29 cellular contexts compared by ENCODE assay signal in the genomic region with DNA sequence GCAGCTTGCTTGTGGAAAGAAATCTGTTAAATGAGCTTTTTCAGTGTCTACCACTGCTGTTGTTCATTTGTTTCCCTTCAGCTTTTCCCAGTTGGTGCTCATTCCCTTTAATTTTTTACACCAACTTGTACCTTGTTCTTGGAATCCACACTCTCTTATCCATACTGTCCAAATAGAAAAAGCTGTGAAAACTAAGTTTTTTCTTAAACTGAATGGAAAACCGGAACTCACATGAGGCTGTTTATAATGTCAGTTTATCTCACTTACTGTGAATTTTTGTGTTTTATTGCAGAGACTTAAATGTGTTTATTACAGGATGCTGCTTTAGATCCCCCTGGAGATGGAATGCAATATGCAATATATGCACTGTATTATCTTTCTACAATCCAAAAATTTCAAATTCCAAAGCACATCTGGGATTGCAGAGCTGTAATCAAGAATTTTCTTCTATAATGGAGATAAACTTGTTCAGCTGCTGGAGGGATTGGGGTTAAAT.
"Had no signal": no experiment of that assay in that cellular context is flagged by ENCODE, and none has a peak within 500 bp of the region (broad histone marks: within the 10 kb centered on the region; RNA-seq: fewer than 3 reads in every experiment).

No MANE protein-coding gene starts in this region.

- H3K27me3 ChIP-seq: body of pancreas, esophagus squamous epithelium had no signal

- ATAC-seq: activated CD4-positive, CD25-positive, alpha-beta regulatory T cell treated with anti-CD3 and anti-CD28 coated beads, Interleukin-2, amount 50 U/mL, for 24 hours; activated CD8-positive, alpha-beta T cell treated with anti-CD3 and anti-CD28 coated beads for 36 hours; activated T-cell treated with anti-CD3 and anti-CD28 coated beads, Interleukin-2, amount 50 U/mL, for 4 hours; activated T-helper 17 cell treated with anti-CD3 and anti-CD28 coated beads, Interleukin-2, amount 50 U/mL, for 72 hours; body of pancreas; effector memory CD8-positive, alpha-beta T cell; T-helper 17 cell had no signal

- H3K36me3 ChIP-seq: esophagus squamous epithelium, WERI-Rb-1 had no signal

- H3K4me3 ChIP-seq: body of pancreas, esophagus squamous epithelium had no signal

- H3K4me1 ChIP-seq: esophagus squamous epithelium had no signal

- DNase-seq: activated B cell treated with CpG ODN at 0.5 μM for 24 hours; activated CD4-positive, alpha-beta T cell treated with anti-CD3 and anti-CD28 coated beads for 48 hours; activated CD4-positive, alpha-beta T cell treated with anti-CD3 and anti-CD28 coated beads, Interleukin-2, amount 50 U/mL, for 1 hour; activated CD4-positive, alpha-beta T cell treated with anti-CD3 and anti-CD28 coated beads, Interleukin-2, amount 50 U/mL, for 48 hours; activated CD8-positive, alpha-beta memory T cell treated with anti-CD3 and anti-CD28 coated beads for 24 hours; activated CD8-positive, alpha-beta T cell treated with anti-CD3 and anti-CD28 coated beads for 36 hours; activated effector memory CD4-positive, alpha-beta T cell treated with Interleukin-2 at 50 U/mL for 16 hours; activated gamma-delta T cell treated with Interleukin-2 at 50 U/mL for 16 hours; activated naive CD4-positive, alpha-beta T cell treated with anti-CD3 and anti-CD28 coated beads, Interleukin-2, amount 50 U/mL, for 16 hours; activated naive CD4-positive, alpha-beta T cell treated with Interleukin-2 at 50 U/mL for 16 hours; activated T-cell treated with anti-CD3 and anti-CD28 coated beads, Interleukin-2, amount 50 U/mL, for 4 hours; amniotic stem cell; anterior cingulate cortex; body of pancreas; caudate nucleus; cortex of kidney; effector CD4-positive, alpha-beta T cell; effector memory CD8-positive, alpha-beta T cell; esophagus squamous epithelium; foreskin fibroblast; head of caudate nucleus; T-helper 17 cell; T1000; WERI-Rb-1 had no signal

- H3K9me3 ChIP-seq: body of pancreas, esophagus squamous epithelium had no signal

- H3K27ac ChIP-seq: body of pancreas, epithelial cell of prostate, esophagus squamous epithelium, WERI-Rb-1 had no signal

- FAIRE-seq: colon, frontal cortex had no signal
